1 cellular context compared by ENCODE assay signal in the genomic region with DNA sequence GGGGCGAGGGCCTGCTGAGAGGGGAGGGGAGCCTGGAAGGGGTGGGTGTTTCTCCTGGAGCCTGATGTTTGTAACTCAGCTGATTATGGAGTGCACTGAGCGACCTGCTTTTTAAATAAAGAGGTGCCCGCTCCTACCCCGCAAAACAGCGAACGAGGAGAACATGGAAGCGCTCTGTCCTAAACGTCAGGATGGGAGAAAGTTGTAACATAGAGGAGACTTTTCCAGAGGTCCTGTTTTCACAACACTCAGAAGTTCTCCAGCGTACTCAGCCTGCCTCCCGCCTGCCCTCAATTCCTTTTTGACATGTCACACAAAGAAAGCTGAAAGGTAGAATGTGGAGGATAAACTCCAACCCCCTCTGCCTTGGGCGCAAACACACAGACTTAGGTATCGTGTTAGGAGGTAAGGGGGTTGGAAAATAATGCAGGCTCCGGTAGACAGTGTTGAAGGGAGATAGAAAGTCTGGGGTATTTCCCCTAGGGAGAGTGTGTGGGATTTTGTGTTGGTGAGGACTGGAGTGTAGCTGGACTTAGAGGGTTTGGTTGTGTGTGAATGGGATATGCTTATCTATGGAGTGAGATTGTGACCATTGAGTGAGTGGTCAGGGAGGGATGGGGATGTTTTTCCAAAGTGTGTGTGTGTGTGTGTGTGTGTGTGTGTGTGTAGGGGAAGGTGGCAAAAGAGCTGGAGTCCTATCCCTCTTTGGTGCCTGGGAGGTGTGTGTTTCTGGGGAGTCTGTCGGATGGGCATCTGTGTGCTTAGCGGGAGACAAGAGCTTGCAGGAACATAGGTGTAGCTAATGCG.
TF ChIP-seq lines count a peak whose summit lies in the region.

No MANE protein-coding gene starts in this region.

TF ChIP-seq in H1, 55 proteins besides CTCF, POLR2A, EP300 and RAD21 (continued from another document):
- peak; percentile 24; the same call in 1 of the 2 replicates for TF ChIP-seq SUZ12 (IDR thresholded peaks at IDR 0.05; ENCODE audit: low read length)
TF ChIP-seq in H1: peak in this region for 1.
